ENCODE assay signal across 8 cellular contexts in the genomic region with DNA sequence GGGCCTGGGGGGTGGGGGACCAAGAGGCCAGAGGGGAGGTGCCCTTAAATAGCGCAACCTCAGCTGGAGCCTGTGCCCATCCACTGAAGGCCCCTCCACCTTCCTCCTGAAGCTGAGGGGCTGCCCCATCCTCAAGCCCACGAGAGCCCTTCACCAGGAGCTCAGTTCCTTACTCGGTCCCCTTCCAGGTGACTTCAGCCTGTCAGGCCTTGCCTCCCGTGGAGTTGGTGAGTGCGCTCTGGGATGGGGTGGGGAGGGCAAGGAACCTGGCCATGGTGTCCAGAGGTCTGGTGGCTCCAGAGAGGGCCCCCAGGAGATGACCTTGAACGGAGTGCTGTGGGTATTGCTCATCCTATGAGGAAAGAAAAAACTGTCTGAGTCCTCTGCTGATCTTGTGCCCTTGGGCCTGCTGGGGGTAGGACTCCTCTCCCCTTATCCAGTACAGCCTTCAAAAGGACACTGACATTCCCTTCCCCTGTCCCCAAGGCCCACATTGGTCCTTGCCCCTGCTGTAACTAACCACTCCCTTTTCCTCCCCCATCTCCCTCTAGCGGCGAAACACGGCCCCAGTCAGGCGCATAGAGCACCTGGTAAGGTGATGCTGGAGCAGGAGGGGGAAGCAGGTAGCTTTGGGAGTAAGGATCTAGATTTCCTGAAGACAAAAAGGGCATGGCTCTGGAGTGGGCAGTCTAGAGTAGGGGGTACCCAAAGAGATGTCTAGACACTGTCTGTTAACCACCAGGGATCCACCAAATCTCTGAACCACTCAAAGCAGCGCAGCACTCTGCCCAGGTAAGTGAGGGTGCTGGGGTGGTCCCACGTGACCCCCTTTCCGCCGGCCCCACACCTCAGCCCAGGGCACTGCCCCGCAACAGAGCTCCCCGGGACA. TPM values are rescaled to one million over a fixed set of nuclear protein-coding genes. Genes with fewer than 3 reads are reported as not detected.
DNase-seq lines count a peak whose midpoint lies in the region; ATAC-seq and TF ChIP-seq lines count a peak whose summit lies in the region.

No MANE protein-coding gene starts in this region.

- ATAC-seq in aorta (ENCODE audit: low FRiP score) (peak; percentile 3), HG02798 (IDR thresholded peaks at IDR 0.05; ENCODE audit: poor library complexity, unreplicated experiment) (no peak)

- H2AFZ ChIP-seq in osteoblast (ENCODE audit: low read length), result no peak overlapping the region

- H3K27ac ChIP-seq in osteoblast (ENCODE audit: low read depth, low read length) (peak overlapping the region; percentile 28), aorta (ENCODE audit: low read depth in 1 of 2, low read length in 2 of 2) (peak overlapping the region in 1 of 2 donors; percentile 81)

- H3K36me3 ChIP-seq in HAP-1 (replicated peaks), result no peaks in the 10 kb centered on the region
- H3K36me3 ChIP-seq in osteoblast (ENCODE audit: insufficient read depth, low read length), result peaks cover 44% of the 10 kb centered on the region
- H3K36me3 ChIP-seq in aorta (ENCODE audit: control insufficient read depth in 1 of 2, insufficient read depth in 2 of 2, low read length in 1 of 2), result peaks cover 0 to under 1% of the 10 kb centered on the region in 2 donors

- TF ChIP-seq CTCF in AG04449 (IDR thresholded peaks at IDR 0.05; ENCODE audit: insufficient read depth, low read length, missing control alignments), result peak; percentile 68
- TF ChIP-seq CTCF in osteoblast (IDR thresholded peaks at IDR 0.05; ENCODE audit: extremely low read depth, low read depth, low read length), result peak; percentile 62

- in situ Hi-C loops in HAP-1 (cut with MboI; ENCODE audit: low sequenced_read_pairs), result no loop called here

- H3K4me1 ChIP-seq in HAP-1 (peaks cover 13% of the 10 kb centered on the region), osteoblast (ENCODE audit: insufficient read depth, low read length) (peaks cover 71% of the 10 kb centered on the region), aorta (ENCODE audit: control insufficient read depth in 1 of 2, insufficient read depth in 2 of 2, low read length in 2 of 2) (no peaks in the 10 kb centered on the region)

- no peaks in the 10 kb centered on the region for H3K27me3 ChIP-seq in HAP-1 (ENCODE audit: low read depth)
- no peaks in the 10 kb centered on the region for H3K27me3 ChIP-seq in osteoblast (ENCODE audit: insufficient read depth, low read length)
- H3K27me3 ChIP-seq in aorta (ENCODE audit: control insufficient read depth in 1 of 2, insufficient read depth in 2 of 2, low read length in 1 of 2), result no peaks in the 10 kb centered on the region

- POLR2A ChIA-PET in AG04449 (lab: Yijun Ruan, JAX), result interaction anchor here (1.0 to 4.1 kb wide), 3 partner anchors 8 to 26 kb away, joined by 4 to 19 read pairs (median 7); partner anchors contain the start of gene SPRYD3

- H4K20me1 ChIP-seq in osteoblast (ENCODE audit: insufficient read depth, low read length), result peaks cover 4% of the 10 kb centered on the region

- CTCF ChIA-PET in AG04449 (lab: Yijun Ruan, JAX), result interaction anchor here (0.7 to 6.9 kb wide), 14 partner anchors 8 to 268 kb away, joined by 3 to 143 read pairs (median 6); partner anchors contain the start of genes AAAS and IGFBP6

- peaks cover 31% of the 10 kb centered on the region for H3K79me2 ChIP-seq in osteoblast (ENCODE audit: insufficient read depth, low read length)

- no peaks in the 10 kb centered on the region for H3K9me3 ChIP-seq in HAP-1
- H3K9me3 ChIP-seq in osteoblast (ENCODE audit: low read depth, low read length), result no peaks in the 10 kb centered on the region
- H3K9me3 ChIP-seq in aorta (ENCODE audit: control insufficient read depth, low read length), result no peaks in the 10 kb centered on the region

- intact Hi-C loops in head of caudate nucleus (cut with DNase I) (no loop called here), aorta (cut with DNase I) (no loop called here)

- 20 to 22% methylated on average over 16 of the region's 16 CpGs for WGBS in aorta, 2 donors

- H3K4me2 ChIP-seq in osteoblast (ENCODE audit: insufficient read depth, low read length), result peak overlapping the region; percentile 24

- peak overlapping the region; percentile 49 for H3K4me3 ChIP-seq in AG04449 (ENCODE audit: low read depth, low read length)
- H3K4me3 ChIP-seq in HAP-1, result peak overlapping the region; percentile 81
- H3K4me3 ChIP-seq in osteoblast (ENCODE audit: insufficient read depth, low read length), result no peak overlapping the region
- H3K4me3 ChIP-seq in aorta (ENCODE audit: low read length in 2 of 2), result peak overlapping the region; percentile 17 to 35

- no peak for DNase-seq in AG04449 (ENCODE audit: low read depth, low spot score)
- DNase-seq in HAP-1 (ENCODE audit: low spot score in 2 of 2), result peak in 1 of 2 experiments; percentile 72
- DNase-seq in OCI-M1 (lab: John Stamatoyannopoulos, UW), result peak; percentile 46
- peak; percentile 61 for DNase-seq in activated naive CD4-positive, alpha-beta T cell treated with anti-CD3 and anti-CD28 coated beads, Interleukin-2, amount 50 U/mL, for 16 hours
- DNase-seq in head of caudate nucleus, result peak in 40 of 42 donors; percentile 50 to 83 (median 70)
- DNase-seq in osteoblast (ENCODE audit: insufficient read length, low spot score, missing footprints), result peak; percentile 88
- DNase-seq in aorta, result peak; percentile 68 to 86

RNA-seq across cellular contexts. Expression of gene TNS2, which starts 3.6 kb away (rescaled TPM):
- total RNA-seq in osteoblast (72.0 and 76.0 TPM in 2 replicates), aorta (100 to 1,000 TPM; 198 to 275 TPM)
- polyA plus RNA-seq in aorta, result 100 to 1,000 TPM; 130 to 412 TPM

RNA-seq across cellular contexts. Expression of gene SPRYD3, which starts 25.7 kb away (rescaled TPM):
- total RNA-seq in osteoblast (25.6 and 26.8 TPM in 2 replicates), aorta (100 to 1,000 TPM in 1 of 2 donors, 10 to 100 TPM in 1; 71.6 to 101 TPM)
- 10 to 100 TPM; 53.8 to 60.9 TPM for polyA plus RNA-seq in aorta

RNA-seq across cellular contexts. Expression of gene IGFBP6, which starts 44.0 kb away (rescaled TPM):
- total RNA-seq in osteoblast, result 431 and 577 TPM in 2 replicates
- 100 to 1,000 TPM; 820 to 979 TPM for total RNA-seq in aorta
- 100 to 1,000 TPM; 507 to 837 TPM for polyA plus RNA-seq in aorta

RNA-seq across cellular contexts. Expression of gene EIF4B, which starts 47.2 kb away (rescaled TPM):
- total RNA-seq in osteoblast (1,135 and 1,332 TPM in 2 replicates), aorta (100 to 1,000 TPM; 353 to 439 TPM)
- 100 to 1,000 TPM; 147 to 259 TPM for polyA plus RNA-seq in aorta

RNA-seq across cellular contexts. Expression of gene SOAT2, which starts 49.8 kb away (rescaled TPM):
- total RNA-seq in osteoblast (not detected in 2 replicates), aorta (1 to 10 TPM in 1 of 2 donors, under 1 TPM in 1; 0.63 to 1.2 TPM)
- 1 to 10 TPM; 1.5 to 3.4 TPM for polyA plus RNA-seq in aorta
